ENCODE assay signal across 9 cellular contexts in the genomic region with DNA sequence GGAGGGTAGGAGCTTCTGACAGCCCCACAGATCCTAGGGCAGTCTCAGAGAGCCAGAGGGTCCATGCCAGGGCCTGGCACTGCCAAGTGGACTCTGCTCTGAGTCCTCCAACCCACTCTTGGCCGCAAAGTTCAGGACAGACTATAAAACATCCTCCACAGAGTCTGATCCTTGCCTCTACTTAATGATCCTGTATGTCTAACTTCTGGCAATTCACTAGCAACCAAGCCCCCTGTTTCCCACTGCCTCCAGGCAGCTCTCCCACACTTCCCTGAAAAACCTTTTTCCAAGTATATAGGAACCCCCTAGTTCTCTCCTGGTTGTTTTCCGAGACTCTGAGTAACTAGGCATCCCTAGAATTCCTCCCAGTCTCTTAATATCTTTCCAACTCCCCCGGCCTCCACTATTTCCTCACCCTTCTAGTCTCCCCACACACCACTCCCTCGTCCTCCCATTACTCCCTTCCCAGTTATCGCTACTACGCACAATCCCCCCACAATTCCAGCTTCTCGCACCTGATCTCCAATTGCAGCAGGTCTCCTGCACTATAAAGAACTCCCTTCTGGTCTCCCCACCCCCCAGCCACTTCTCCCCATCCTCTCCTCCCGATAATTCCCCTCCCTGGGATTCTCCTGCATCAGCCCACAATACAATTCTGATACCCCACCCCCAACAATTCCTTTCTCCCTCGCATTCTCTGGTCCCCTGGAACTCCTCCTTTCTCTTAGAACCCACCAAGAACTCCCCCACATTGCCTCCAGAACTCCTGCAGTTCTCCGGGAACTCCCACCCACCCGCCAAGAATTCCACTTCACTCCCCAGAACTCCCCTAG. TPM values are rescaled to one million over a fixed set of nuclear protein-coding genes. Genes with fewer than 3 reads are reported as not detected.
DNase-seq lines count a peak whose midpoint lies in the region; TF ChIP-seq lines count a peak whose summit lies in the region.
"Had no signal": no experiment of that assay in that cellular context is flagged by ENCODE, and none has a peak within 500 bp of the region (broad histone marks: within the 10 kb centered on the region; RNA-seq: fewer than 3 reads in every experiment).

No MANE protein-coding gene starts in this region.

- H3K4me3 Mint-ChIP-seq in Caco-2 (ENCODE audit: unreplicated experiment), result peak overlapping the region; percentile 83

- H3K27ac Mint-ChIP-seq in Caco-2 (ENCODE audit: unreplicated experiment), result peak overlapping the region; percentile 68

- in situ Hi-C loops in GM13977 (cut with MboI; ENCODE audit: low pct_unique_long_range_greater_than_20kb, low sequenced_read_pairs, unreplicated experiment), result no loop called here

- H3K27me3 Mint-ChIP-seq in Caco-2 (ENCODE audit: insufficient read depth, unreplicated experiment), result no peaks in the 10 kb centered on the region

- H3K9me3 ChIP-seq in Caco-2 (no peaks in the 10 kb centered on the region), esophagus squamous epithelium (no peaks in the 10 kb centered on the region), osteoblast (ENCODE audit: low read depth, low read length) (no peaks in the 10 kb centered on the region)
- H3K9me3 ChIP-seq: SJSA1 had no signal

- TF ChIP-seq CTCF in Caco-2 (IDR thresholded peaks at IDR 0.05; ENCODE audit: insufficient read depth in 1 of 2, low read depth in 1 of 2, low read length in 1 of 2, severe bottlenecking in 1 of 2, unreplicated experiment in 1 of 2), result no peak
- TF ChIP-seq CTCF in esophagus squamous epithelium (IDR thresholded peaks at IDR 0.05), result no peak
- no peak for TF ChIP-seq CTCF in osteoblast (IDR thresholded peaks at IDR 0.05; ENCODE audit: extremely low read depth, low read depth, low read length)
- TF ChIP-seq CTCF in GM13977 (IDR thresholded peaks at IDR 0.05; ENCODE audit: extremely low read depth, insufficient read depth, missing control alignments), result no peak

- peak overlapping the region; percentile 81 for H3K4me2 ChIP-seq in osteoblast (ENCODE audit: insufficient read depth, low read length)

- peak overlapping the region; percentile 76 to 90 (median 82) for H3K27ac ChIP-seq in esophagus squamous epithelium
- no peak overlapping the region for H3K27ac ChIP-seq in osteoblast (ENCODE audit: low read depth, low read length)
- H3K27ac ChIP-seq: SJSA1 had no signal

- no peaks in the 10 kb centered on the region for H3K79me2 ChIP-seq in osteoblast (ENCODE audit: insufficient read depth, low read length)

- H2AFZ ChIP-seq in osteoblast (ENCODE audit: low read length), result peak overlapping the region; percentile 47

- WGBS in esophagus squamous epithelium, 2 donors, result 18 to 24% methylated on average over 11 of the region's 11 CpGs

- no peak for DNase-seq in Caco-2
- peak; percentile 93 for DNase-seq in NCI-H226
- DNase-seq in esophagus squamous epithelium (lab: John Stamatoyannopoulos, UW), result no peak
- peak; percentile 65 for DNase-seq in osteoblast (ENCODE audit: insufficient read length, low spot score, missing footprints)
- DNase-seq in activated CD4-positive, CD25-positive, alpha-beta regulatory T cell (lab: John Stamatoyannopoulos, UW), result no peak
- no peak for DNase-seq in effector CD8-positive, alpha-beta T cell (lab: John Stamatoyannopoulos, UW)
- no peak for DNase-seq in GM13977 (ENCODE audit: low spot score)
- no peak for DNase-seq in SKM-1 treated with dmso at 0.1 percent for 144 hours (lab: John Stamatoyannopoulos, UW; ENCODE audit: unreplicated experiment)

- POLR2A ChIA-PET in Caco-2 (lab: Charles Lee), result interaction anchor here (1.0 kb wide), 1 partner anchor 13 kb away, joined by 3 read pairs; no protein-coding TSS in a partner anchor

- peak overlapping the region; percentile 50 for H3K4me3 ChIP-seq in Caco-2 (ENCODE audit: low read depth, low read length)
- H3K4me3 ChIP-seq in esophagus squamous epithelium, result peak overlapping the region; percentile 40 to 73 (median 56)
- peak overlapping the region; percentile 67 for H3K4me3 ChIP-seq in osteoblast (ENCODE audit: insufficient read depth, low read length)
- H3K4me3 ChIP-seq: SJSA1 had no signal

- no peaks in the 10 kb centered on the region for H4K20me1 ChIP-seq in osteoblast (ENCODE audit: insufficient read depth, low read length)

- no peak for TF ChIP-seq POLR2A in esophagus squamous epithelium (IDR thresholded peaks at IDR 0.05)

- peaks cover 56% of the 10 kb centered on the region for H3K4me1 ChIP-seq in Caco-2
- H3K4me1 ChIP-seq in esophagus squamous epithelium, result peaks cover 21 to 94% (median 35%) of the 10 kb centered on the region in 3 donors
- peaks cover 6% of the 10 kb centered on the region for H3K4me1 ChIP-seq in osteoblast (ENCODE audit: insufficient read depth, low read length)

- H3K36me3 ChIP-seq in Caco-2 (ENCODE audit: control insufficient read depth, insufficient read depth, low read length) (no peaks in the 10 kb centered on the region), esophagus squamous epithelium (no peaks in the 10 kb centered on the region), osteoblast (ENCODE audit: insufficient read depth, low read length) (no peaks in the 10 kb centered on the region)
- H3K36me3 ChIP-seq: SJSA1 had no signal

- no peaks in the 10 kb centered on the region for H3K9me3 Mint-ChIP-seq in Caco-2 (ENCODE audit: unreplicated experiment)

- CTCF ChIA-PET in Caco-2 (lab: Charles Lee), result interaction anchor here (0.8 to 1.7 kb wide), 12 partner anchors 8 to 248 kb away, joined by 3 to 10 read pairs (median 6); partner anchors contain the start of genes CFAP45 and DUSP23

- peaks cover 61% of the 10 kb centered on the region for H3K4me1 Mint-ChIP-seq in Caco-2 (ENCODE audit: low read depth, unreplicated experiment)

- BruUV-seq in Caco-2 (replicated peaks; lab: Mats Ljungman, UMichigan), result no TSS peak

- intact Hi-C loops in Caco-2 (cut with micrococcal nuclease; ENCODE audit: unreplicated experiment) (loop anchor here (1.0 to 2.0 kb wide), 4 partner anchors 9 to 146 kb away; no protein-coding TSS in a partner anchor), esophagus squamous epithelium (cut with DNase I) (no loop called here)

- no peaks in the 10 kb centered on the region for H3K36me3 Mint-ChIP-seq in Caco-2 (ENCODE audit: insufficient read depth, unreplicated experiment)

- H3K27me3 ChIP-seq in Caco-2 (replicated peaks; ENCODE audit: control insufficient read depth, insufficient read depth, low read length) (no peaks in the 10 kb centered on the region), esophagus squamous epithelium (peaks cover 0 to 46% (median 0%) of the 10 kb centered on the region in 4 donors), osteoblast (ENCODE audit: insufficient read depth, low read length) (peaks cover 21% of the 10 kb centered on the region)

RNA-seq across cellular contexts. Expression of gene IGSF9, which starts 0.6 kb away (rescaled TPM):
- 19.6 and 21.2 TPM in 2 replicates for total RNA-seq in Caco-2 (2022)
- total RNA-seq in esophagus squamous epithelium, result 10 to 100 TPM in 1 of 4 donors, 1 to 10 TPM in 3; 4.2 to 12.0 (median 8.8) TPM
- under 0.01 TPM in 2 replicates for total RNA-seq in osteoblast

RNA-seq across cellular contexts. Expression of gene SLAMF9, which starts 9.2 kb away (rescaled TPM):
- total RNA-seq in Caco-2 (2022), result 0.36 TPM in 1 of 2 replicates, not detected in the other
- under 1 TPM in 2 of 4 donors, not detected in 2; 0.92 to 0.99 TPM for total RNA-seq in esophagus squamous epithelium
- total RNA-seq in osteoblast, result not detected in 2 replicates
- total RNA-seq: SJSA1 had no signal

RNA-seq across cellular contexts. Expression of gene TAGLN2, which starts 19.5 kb away (rescaled TPM):
- 518 and 531 TPM in 2 replicates for total RNA-seq in Caco-2 (2022)
- total RNA-seq in esophagus squamous epithelium, result 100 to 1,000 TPM; 308 to 468 (median 357) TPM
- 156 and 159 TPM in 2 replicates for total RNA-seq in osteoblast

RNA-seq across cellular contexts. Expression of gene CFAP45, which starts 44.9 kb away (rescaled TPM):
- total RNA-seq in Caco-2 (2022) (1.1 and 1.5 TPM in 2 replicates), esophagus squamous epithelium (under 1 TPM in 2 of 4 donors, not detected in 2; 0.48 to 0.95 TPM), osteoblast (0.29 and 0.36 TPM in 2 replicates)

Comparison
In these comparisons a context has a peak if more than half of its experiments do, and no peak if none do; other contexts are left out.
1. DNase-seq: peak in NCI-H226 (single experiment) and osteoblast (single experiment); none in Caco-2 (0 of 2), esophagus squamous epithelium (single experiment), activated CD4-positive, CD25-positive, alpha-beta regulatory T cell (0 of 4), effector CD8-positive, alpha-beta T cell (single experiment), GM13977 (single experiment) and SKM-1 treated with dmso at 0.1 percent for 144 hours (single experiment).
2. Peak in every context shown above with its lines, with median percentiles within 50 percentile points of each other: H3K4me3 ChIP-seq.